9 cellular contexts compared by ENCODE assay signal in the genomic region with DNA sequence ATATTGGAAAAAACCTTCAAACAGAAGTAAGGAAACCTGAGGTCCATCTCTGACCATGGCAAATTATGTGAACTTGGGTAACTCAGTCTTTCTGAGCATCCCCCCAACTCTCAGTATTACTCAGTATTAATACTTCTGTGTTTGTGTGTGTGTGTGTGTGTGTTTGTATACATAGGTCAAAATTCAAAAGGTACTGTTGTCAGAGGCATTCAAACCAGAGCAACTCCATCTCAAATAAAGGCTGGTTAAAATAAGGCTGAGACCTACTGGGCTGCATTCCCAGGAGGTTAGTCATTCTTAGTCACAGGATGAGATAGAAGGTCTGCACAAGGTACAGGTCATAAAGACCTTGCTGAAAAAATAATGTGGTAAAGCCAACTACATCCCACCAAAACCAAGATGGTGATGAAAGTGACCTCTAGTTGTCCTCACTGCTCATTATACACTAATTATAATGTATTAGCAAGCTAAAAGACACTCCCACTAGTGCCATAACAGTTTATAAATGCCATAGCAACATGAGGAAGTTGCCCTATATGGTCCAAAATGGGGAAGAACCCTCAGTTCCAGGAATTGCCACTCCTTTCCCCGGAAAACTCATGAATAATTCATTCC. TPM values are rescaled to one million over a fixed set of nuclear protein-coding genes. Genes with fewer than 3 reads are reported as not detected.
DNase-seq lines count a peak whose midpoint lies in the region; ATAC-seq and TF ChIP-seq lines count a peak whose summit lies in the region.
"Had no signal": no experiment of that assay in that cellular context is flagged by ENCODE, and none has a peak within 500 bp of the region (broad histone marks: within the 10 kb centered on the region; RNA-seq: fewer than 3 reads in every experiment).

No MANE protein-coding gene starts in this region.

- POLR2A ChIA-PET in MCF 10A (lab: Yijun Ruan, JAX), result interaction anchor here (0.7 to 2.0 kb wide), 2 partner anchors 305 to 796 kb away, joined by 3 to 4 read pairs; a partner anchor contains a TSS

- no peaks in the 10 kb centered on the region for H3K27me3 Mint-ChIP-seq in MCF 10A (ENCODE audit: insufficient read depth, unreplicated experiment)

- no peak for TF ChIP-seq CTCF in MCF 10A (IDR thresholded peaks at IDR 0.05; ENCODE audit: unreplicated experiment)
- TF ChIP-seq CTCF in lung (IDR thresholded peaks at IDR 0.05; ENCODE audit: control extremely low read depth, extremely low read depth), result no peak

- peaks cover 1 to 4% of the 10 kb centered on the region in 2 donors for H3K4me1 ChIP-seq in lung (ENCODE audit: control insufficient read depth in 2 of 2, insufficient read depth in 2 of 2, low read length in 2 of 2)

- intact Hi-C loops in MCF 10A (cut with micrococcal nuclease), result no loop called here

- no peaks in the 10 kb centered on the region for H3K27me3 ChIP-seq in MG63
- H3K27me3 ChIP-seq in lung (ENCODE audit: control insufficient read depth, insufficient read depth), result no peaks in the 10 kb centered on the region

- CTCF ChIA-PET in MCF 10A (lab: Yijun Ruan, JAX), result interaction anchor here (0.6 kb wide), 1 partner anchor 726 kb away, joined by 3 read pairs; no protein-coding TSS in a partner anchor

- peak overlapping the region in 1 of 2 donors; percentile 9 for H3K27ac ChIP-seq in lung (ENCODE audit: low read depth in 1 of 2, low read length in 1 of 2)

- H3K9me3 ChIP-seq in MG63 (no peaks in the 10 kb centered on the region; the same call in 1 of the 2 replicates), lung (ENCODE audit: control insufficient read depth in 2 of 2, insufficient read depth in 1 of 2, low read length in 1 of 2) (peaks cover 0 to 4% of the 10 kb centered on the region in 2 donors)

- peak overlapping the region; percentile 42 for H3K27ac Mint-ChIP-seq in MCF 10A (ENCODE audit: low read depth, unreplicated experiment)

- H3K36me3 Mint-ChIP-seq in MCF 10A (ENCODE audit: insufficient read depth, unreplicated experiment), result no peaks in the 10 kb centered on the region

- in situ Hi-C loops in Caki2 (cut with HindIII; ENCODE audit: low pct_unique_long_range_greater_than_20kb, low sequenced_read_pairs) (no loop called here), G401 (cut with HindIII; ENCODE audit: low sequenced_read_pairs) (no loop called here)

- peaks cover 17% of the 10 kb centered on the region for H3K4me1 Mint-ChIP-seq in MCF 10A (ENCODE audit: insufficient read depth, unreplicated experiment)

- no peak overlapping the region for H3K4me3 ChIP-seq in MG63
- no peak overlapping the region for H3K4me3 ChIP-seq in lung

- peak; percentile 34 for ATAC-seq in lung (ENCODE audit: insufficient read depth, low FRiP score)

- H3K9me3 Mint-ChIP-seq in MCF 10A (ENCODE audit: unreplicated experiment), result no peaks in the 10 kb centered on the region

- DNase-seq in Caki2 (ENCODE audit: low read depth) (peak; percentile 52), MG63 (peak; percentile 78), MCF 10A (ENCODE audit: unreplicated experiment) (peak; percentile 82), lung (ENCODE audit: low spot score) (no peak), G401 (ENCODE audit: low spot score) (no peak), hippocampal formation (lab: John Stamatoyannopoulos, UW) (no peak), Kasumi-1 (lab: John Stamatoyannopoulos, UW) (no peak)
- DNase-seq in activated CD4-positive, alpha-beta T cell treated with anti-CD3 and anti-CD28 coated beads for 48 hours, result no peak
- DNase-seq: NCI-H1092 treated with DMSO at 0.1 percent for 48 hours had no signal

- 65 to 69% methylated on average over 1 of the region's 1 CpG for WGBS in lung, 2 donors

- H3K36me3 ChIP-seq in MG63 (no peaks in the 10 kb centered on the region), lung (ENCODE audit: control insufficient read depth in 2 of 2, insufficient read depth in 2 of 2, low read length in 2 of 2) (no peaks in the 10 kb centered on the region)

- H3K4me3 Mint-ChIP-seq in MCF 10A (ENCODE audit: unreplicated experiment), result no peak overlapping the region

- no TSS peak for BruUV-seq in MCF 10A (replicated peaks; lab: Mats Ljungman, UMichigan)

RNA-seq across cellular contexts. Expression of a gene that starts 33.3 kb away (rescaled TPM):
- not detected in 2 replicates for total RNA-seq in Caki2 (2014; rRNA removed; shearing (Covaris generic); ENCODE audit: low replicate concordance)
- not detected in 2 replicates for total RNA-seq in MG63 (2014; rRNA removed; shearing (Covaris generic); ENCODE audit: low replicate concordance)
- total RNA-seq in MCF 10A (2022) (not detected in 2 replicates), lung (1 to 10 TPM in 1 of 2 donors, under 1 TPM in 1; 0.65 to 1.3 TPM)
- 1 to 10 TPM in 1 of 2 donors, under 1 TPM in 1; 0.37 to 3.2 TPM for polyA plus RNA-seq in lung
- 0.12 and 2.0 TPM in 2 replicates for total RNA-seq in G401 (2014; rRNA removed; shearing (Covaris generic))

Comparison
In these comparisons a context has a peak if more than half of its experiments do, and no peak if none do; other contexts are left out.
1. DNase-seq: peak in Caki2 (single experiment), MG63 (single experiment) and MCF 10A (single experiment); none in lung (single experiment), G401 (single experiment), hippocampal formation (0 of 2), activated CD4-positive, alpha-beta T cell treated with anti-CD3 and anti-CD28 coated beads for 48 hours (single experiment) and Kasumi-1 (0 of 2).